In the genomic region with DNA sequence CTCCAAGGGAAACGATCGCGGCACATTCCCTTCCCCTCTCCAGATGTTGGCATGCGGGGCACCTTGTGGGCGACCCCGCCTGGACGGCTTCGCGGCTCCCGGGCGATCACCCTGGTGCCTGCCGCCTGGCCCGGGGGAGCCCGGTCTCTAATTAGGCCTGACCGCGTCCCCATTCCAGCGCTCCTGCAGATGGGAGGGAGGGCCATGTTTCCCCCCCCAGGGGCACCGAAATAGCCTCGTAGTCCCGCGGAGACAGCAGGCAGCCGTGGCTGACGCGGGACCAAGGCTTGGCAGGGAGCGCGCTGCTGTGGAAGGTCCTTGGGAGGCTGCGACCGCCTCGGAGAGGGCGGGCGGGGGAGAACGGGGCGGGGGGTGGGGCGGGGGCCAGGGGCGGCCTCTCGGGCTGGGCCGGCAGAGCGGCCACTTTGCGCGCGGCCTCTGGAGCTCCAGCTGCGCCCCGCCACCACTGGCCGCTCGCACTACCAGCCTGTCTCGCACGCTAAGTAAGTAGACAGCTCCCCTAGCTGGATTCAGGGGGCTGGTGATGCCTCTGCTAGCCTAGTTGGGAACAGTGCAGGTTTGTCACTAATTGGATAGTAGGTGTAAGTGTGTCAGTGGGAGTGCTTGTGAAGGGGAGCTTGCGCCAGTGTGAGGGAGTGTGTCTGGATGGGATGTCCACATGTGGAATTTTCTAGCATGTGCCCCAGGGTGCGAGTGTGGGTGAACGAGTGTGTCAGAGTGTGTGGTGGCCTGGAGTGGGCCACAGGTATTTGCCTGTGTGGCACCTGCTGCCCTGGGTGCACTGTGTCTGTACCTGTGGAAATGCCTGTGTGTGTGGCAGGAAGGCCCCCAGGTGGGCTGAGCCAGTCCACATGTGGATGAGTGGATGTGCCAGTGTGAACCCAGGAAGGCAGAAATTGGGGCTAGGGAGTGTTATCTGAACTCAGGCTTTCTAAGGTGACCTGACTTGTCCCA, we compare ENCODE assay signal across 8 cellular contexts. TPM values are rescaled to one million over a fixed set of nuclear protein-coding genes. Genes with fewer than 3 reads are reported as not detected.
DNase-seq lines count a peak whose midpoint lies in the region; ATAC-seq lines count a peak whose summit lies in the region.

A gene with protein sequence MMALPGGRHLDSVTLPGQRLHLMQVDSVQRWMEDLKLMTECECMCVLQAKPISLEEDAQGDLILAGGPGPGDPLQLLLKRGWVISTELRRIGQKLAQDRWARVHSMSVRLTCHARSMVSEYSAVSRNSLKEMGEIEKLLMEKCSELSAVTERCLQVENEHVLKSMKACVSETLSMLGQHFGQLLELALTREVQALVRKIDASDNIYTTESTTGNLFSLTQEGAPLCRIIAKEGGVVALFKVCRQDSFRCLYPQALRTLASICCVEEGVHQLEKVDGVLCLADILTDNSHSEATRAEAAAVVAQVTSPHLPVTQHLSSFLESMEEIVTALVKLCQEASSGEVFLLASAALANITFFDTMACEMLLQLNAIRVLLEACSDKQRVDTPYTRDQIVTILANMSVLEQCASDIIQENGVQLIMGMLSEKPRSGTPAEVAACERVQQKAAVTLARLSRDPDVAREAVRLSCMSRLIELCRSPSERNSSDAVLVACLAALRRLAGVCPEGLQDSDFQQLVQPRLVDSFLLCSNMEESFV (plus strand): TSS at position 423 of the 975 bp plus-strand sequence. CDS start 34,252 bp downstream, outside the sequence.

- no peak for ATAC-seq in stimulated activated naive CD8-positive, alpha-beta T cell treated with anti-CD3 and anti-CD28 coated beads, Interleukin-15, Interleukin-2, amounts not matched to agents 100 U/mL and 50 U/mL, for 24 hours
- no peak for ATAC-seq in effector memory CD8-positive, alpha-beta T cell (replicated peaks)

- 13 to 18% methylated on average over 20 to 32 of the region's 50 CpGs for WGBS in mesodermal cell (ENCODE audit: insufficient coverage in 2 of 2), 2 experiments

- DNase-seq in stimulated activated naive CD8-positive, alpha-beta T cell treated with anti-CD3 and anti-CD28 coated beads, Interleukin-15, Interleukin-2, amounts not matched to agents 100 U/mL and 50 U/mL, for 24 hours, result no peak
- DNase-seq in effector memory CD8-positive, alpha-beta T cell, result no peak
- no peak for DNase-seq in inferior parietal cortex (ENCODE audit: extremely low spot score)
- DNase-seq in LoVo (ENCODE audit: low spot score), result no peak
- DNase-seq in NCI-H187 treated with DMSO at 0.1 percent for 48 hours (lab: John Stamatoyannopoulos, UW), result no peak
- DNase-seq in GOT3 (lab: John Stamatoyannopoulos, UW), result no peak

- peak within 1 kb of the TSS; percentile 37 for H3K27ac Mint-ChIP-seq in stimulated activated naive CD8-positive, alpha-beta T cell treated with anti-CD3 and anti-CD28 coated beads, Interleukin-15, Interleukin-2, amounts not matched to agents 100 ng/mL and 50 ng/mL, for 24 hours
- no peak within 1 kb of the TSS for H3K27ac Mint-ChIP-seq in effector memory CD8-positive, alpha-beta T cell

- peak within 1 kb of the TSS; percentile 64 for H3K4me3 Mint-ChIP-seq in stimulated activated naive CD8-positive, alpha-beta T cell treated with anti-CD3 and anti-CD28 coated beads, Interleukin-15, Interleukin-2, amounts not matched to agents 100 ng/mL and 50 ng/mL, for 24 hours
- H3K4me3 Mint-ChIP-seq in effector memory CD8-positive, alpha-beta T cell, result peak within 1 kb of the TSS; percentile 15 to 65

- H3K9me3 Mint-ChIP-seq in stimulated activated naive CD8-positive, alpha-beta T cell treated with anti-CD3 and anti-CD28 coated beads, Interleukin-15, Interleukin-2, amounts not matched to agents 100 ng/mL and 50 ng/mL, for 24 hours, result no peaks in the 10 kb centered on the region
- no peaks in the 10 kb centered on the region for H3K9me3 Mint-ChIP-seq in effector memory CD8-positive, alpha-beta T cell

- H3K9me3 ChIP-seq in mesodermal cell (ENCODE audit: control insufficient read depth, low read length), result no peaks in the 10 kb centered on the region

- no peaks in the 10 kb centered on the region for H3K36me3 Mint-ChIP-seq in stimulated activated naive CD8-positive, alpha-beta T cell treated with anti-CD3 and anti-CD28 coated beads, Interleukin-15, Interleukin-2, amounts not matched to agents 100 ng/mL and 50 ng/mL, for 24 hours (ENCODE audit: low read depth)
- H3K36me3 Mint-ChIP-seq in effector memory CD8-positive, alpha-beta T cell (ENCODE audit: insufficient read depth), result no peaks in the 10 kb centered on the region

- H3K4me1 Mint-ChIP-seq in stimulated activated naive CD8-positive, alpha-beta T cell treated with anti-CD3 and anti-CD28 coated beads, Interleukin-15, Interleukin-2, amounts not matched to agents 100 ng/mL and 50 ng/mL, for 24 hours (ENCODE audit: low read depth), result peaks cover 37% of the 10 kb centered on the region
- peaks cover 7 to 10% of the 10 kb centered on the region in 2 donors for H3K4me1 Mint-ChIP-seq in effector memory CD8-positive, alpha-beta T cell (ENCODE audit: low read depth in 2 of 2)

- H3K36me3 ChIP-seq in mesodermal cell (ENCODE audit: control insufficient read depth, insufficient read depth, low read length), result no peaks in the 10 kb centered on the region

- H3K27ac ChIP-seq in mesodermal cell (ENCODE audit: low read depth, low read length, severe bottlenecking), result no peak within 1 kb of the TSS

- H3K4me3 ChIP-seq in mesodermal cell (ENCODE audit: extremely low read depth, insufficient read depth, low read length, poor library complexity, severe bottlenecking), result peak within 1 kb of the TSS; percentile 24

- H3K4me1 ChIP-seq in mesodermal cell (ENCODE audit: control insufficient read depth, insufficient read depth, low read length, poor library complexity, severe bottlenecking), result no peaks in the 10 kb centered on the region

- peaks cover 35% of the 10 kb centered on the region for H3K27me3 Mint-ChIP-seq in stimulated activated naive CD8-positive, alpha-beta T cell treated with anti-CD3 and anti-CD28 coated beads, Interleukin-15, Interleukin-2, amounts not matched to agents 100 ng/mL and 50 ng/mL, for 24 hours
- H3K27me3 Mint-ChIP-seq in effector memory CD8-positive, alpha-beta T cell, result peaks cover 52 to 58% of the 10 kb centered on the region in 2 donors

RNA-seq across cellular contexts. Expression of the gene that starts here (rescaled TPM):
- 1.6 TPM for polyA plus RNA-seq in mesodermal cell (2013, experiment 1 of 2)
- 2.1 TPM for polyA plus RNA-seq in mesodermal cell (2013, experiment 2 of 2)
